1 cellular context compared by ENCODE assay signal in genomic region chr5:100043475-100043874, GRCh38.
A peak's percentile ranks its signal among the peaks of the same experiment; 100 is the strongest.
TF ChIP-seq lines count a peak whose summit lies in the region.

No MANE protein-coding gene starts in this region.

TF ChIP-seq in GM12878, 131 proteins besides CTCF, POLR2A, EP300 and RAD21 (continued from another document):
- no peak for TF ChIP-seq ZBTB4 (CRISPR knock-in tag; IDR thresholded peaks at IDR 0.05)
- TF ChIP-seq BCL11A (IDR thresholded peaks at IDR 0.05; ENCODE audit: low read depth, low read length): no peak
- no peak for TF ChIP-seq ZBTB40 (IDR thresholded peaks at IDR 0.05; ENCODE audit: borderline replicate concordance)
- 0 out of 2 replicates have a peak, but pooled peaks have one; percentile 18 for TF ChIP-seq IRF4 (IDR thresholded peaks at IDR 0.05; ENCODE audit: low read depth, low read length)
- TF ChIP-seq NR2C1 (IDR thresholded peaks at IDR 0.05): no peak
- no peak for TF ChIP-seq CREM (IDR thresholded peaks at IDR 0.05; ENCODE audit: low read depth)
- no peak for TF ChIP-seq PBX3 (IDR thresholded peaks at IDR 0.05; ENCODE audit: insufficient replicate concordance, low read depth, low read length)
- no peak for TF ChIP-seq CREB1 (IDR thresholded peaks at IDR 0.05; ENCODE audit: low read depth)
- no peak for TF ChIP-seq CUX1 (IDR thresholded peaks at IDR 0.05; ENCODE audit: insufficient replicate concordance, low read depth, low read length)
- TF ChIP-seq CHD1 (IDR thresholded peaks at IDR 0.05; ENCODE audit: low read depth, low read length): no peak
- no peak for TF ChIP-seq IRF5 (IDR thresholded peaks at IDR 0.05; ENCODE audit: borderline replicate concordance)
- no peak for TF ChIP-seq SMAD1 (IDR thresholded peaks at IDR 0.05; ENCODE audit: low read depth, partially characterized antibody)
- TF ChIP-seq NFIC (IDR thresholded peaks at IDR 0.05; ENCODE audit: low read depth, low read length): peak; percentile 73
- no peak for TF ChIP-seq GATAD2B (conservative IDR thresholded peaks at IDR 0.05; ENCODE audit: low read depth)
- peak; percentile 88 for TF ChIP-seq RUNX3 (IDR thresholded peaks at IDR 0.05; ENCODE audit: low read length)
- TF ChIP-seq MEF2B (IDR thresholded peaks at IDR 0.05; ENCODE audit: partially characterized antibody, poor library complexity, severe bottlenecking): peak; percentile 15
- peak; percentile 41; the same call in 1 of the 2 replicates for TF ChIP-seq ATF2 (IDR thresholded peaks at IDR 0.05; ENCODE audit: low read length)
- TF ChIP-seq TARDBP (IDR thresholded peaks at IDR 0.05; ENCODE audit: borderline replicate concordance): no peak
- no peak for TF ChIP-seq SUZ12 (IDR thresholded peaks at IDR 0.05; ENCODE audit: unreplicated experiment)
- TF ChIP-seq MTA3 (IDR thresholded peaks at IDR 0.05; ENCODE audit: borderline replicate concordance, low read length): no peak
